ENCODE assay signal across 9 cellular contexts in genomic region chr1:19469004-19469403, GRCh38. TPM values are rescaled to one million over a fixed set of nuclear protein-coding genes. Genes with fewer than 3 reads are reported as not detected.
DNase-seq lines count a peak whose midpoint lies in the region; ATAC-seq and TF ChIP-seq lines count a peak whose summit lies in the region.
"Had no signal": no experiment of that assay in that cellular context is flagged by ENCODE, and none has a peak within 500 bp of the region (broad histone marks: within the 10 kb centered on the region; RNA-seq: fewer than 3 reads in every experiment).

No MANE protein-coding gene starts in this region.

- H3K27ac Mint-ChIP-seq in CD8-positive, alpha-beta T cell, result peak overlapping the region; percentile 97
- peak overlapping the region; percentile 88 to 98 (median 98) for H3K27ac Mint-ChIP-seq in IgD-negative memory B cell
- H3K27ac Mint-ChIP-seq in effector memory CD8-positive, alpha-beta T cell, result peak overlapping the region; percentile 91 to 93

- no peaks in the 10 kb centered on the region for H3K9me3 ChIP-seq in CD8-positive, alpha-beta T cell (ENCODE audit: low read length)

- no peaks in the 10 kb centered on the region for H3K27me3 ChIP-seq in CD8-positive, alpha-beta T cell (ENCODE audit: insufficient read depth, low read length)

- CTCF ChIA-PET in CD8-positive, alpha-beta T cell (lab: Charles Lee), result interaction anchor here (1.1 to 3.5 kb wide), 6 partner anchors 14 to 113 kb away, joined by 3 to 22 read pairs (median 5); partner anchors contain the start of gene CAPZB

- POLR2A ChIA-PET in CD8-positive, alpha-beta T cell (lab: Charles Lee), result interaction anchor here (1.0 to 12.7 kb wide), 2 partner anchors 13 to 21 kb away, joined by 3 to 193 read pairs; partner anchors contain the start of gene CAPZB

- H3K4me3 ChIP-seq in CD8-positive, alpha-beta T cell (ENCODE audit: low read depth, low read length), result peak overlapping the region; percentile 41

- H3K4me1 ChIP-seq in CD8-positive, alpha-beta T cell (ENCODE audit: insufficient read depth, low read length), result peaks cover 96% of the 10 kb centered on the region

- no peaks in the 10 kb centered on the region for H3K36me3 ChIP-seq in CD8-positive, alpha-beta T cell (ENCODE audit: insufficient read depth, low read length)

- no peak for TF ChIP-seq CTCF in CD8-positive, alpha-beta T cell (IDR thresholded peaks at IDR 0.05)

- H3K9me3 Mint-ChIP-seq in CD8-positive, alpha-beta T cell, result no peaks in the 10 kb centered on the region
- H3K9me3 Mint-ChIP-seq in IgD-negative memory B cell, result no peaks in the 10 kb centered on the region
- H3K9me3 Mint-ChIP-seq in effector memory CD8-positive, alpha-beta T cell, result no peaks in the 10 kb centered on the region

- DNase-seq in CD8-positive, alpha-beta T cell, result no peak
- no peak for DNase-seq in effector memory CD8-positive, alpha-beta T cell
- peak; percentile 18 for DNase-seq in posterior vena cava (ENCODE audit: low spot score)
- no peak for DNase-seq in NCI-H82 treated with DMSO at 0.1 percent for 48 hours (lab: John Stamatoyannopoulos, UW; ENCODE audit: unreplicated experiment)
- no peak for DNase-seq in medulla oblongata (ENCODE audit: extremely low spot score)
- no peak for DNase-seq in activated CD4-positive, alpha-beta T cell treated with anti-CD3 and anti-CD28 coated beads, Interleukin-2, amount 50 U/mL, for 1 hour
- DNase-seq: NCI-H2081 had no signal

- H3K4me1 Mint-ChIP-seq in CD8-positive, alpha-beta T cell (ENCODE audit: low read depth), result peaks cover 92% of the 10 kb centered on the region
- peaks cover 52 to 80% (median 70%) of the 10 kb centered on the region in 3 donors for H3K4me1 Mint-ChIP-seq in IgD-negative memory B cell
- H3K4me1 Mint-ChIP-seq in effector memory CD8-positive, alpha-beta T cell (ENCODE audit: low read depth in 2 of 2), result peaks cover 62 to 69% of the 10 kb centered on the region in 2 donors

- H3K27me3 Mint-ChIP-seq in CD8-positive, alpha-beta T cell (ENCODE audit: low read depth), result no peaks in the 10 kb centered on the region
- H3K27me3 Mint-ChIP-seq in IgD-negative memory B cell, result no peaks in the 10 kb centered on the region
- no peaks in the 10 kb centered on the region for H3K27me3 Mint-ChIP-seq in effector memory CD8-positive, alpha-beta T cell

- ATAC-seq in CD8-positive, alpha-beta T cell, result no peak
- no peak for ATAC-seq in effector memory CD8-positive, alpha-beta T cell (replicated peaks)
- no peak for ATAC-seq in HG02981 (IDR thresholded peaks at IDR 0.05; ENCODE audit: unreplicated experiment)

- peak overlapping the region; percentile 47 for H3K27ac ChIP-seq in CD8-positive, alpha-beta T cell (ENCODE audit: low read depth, low read length)

- peaks cover 55% of the 10 kb centered on the region for H3K36me3 Mint-ChIP-seq in CD8-positive, alpha-beta T cell
- H3K36me3 Mint-ChIP-seq in IgD-negative memory B cell, result peaks cover 7% of the 10 kb centered on the region
- H3K36me3 Mint-ChIP-seq in effector memory CD8-positive, alpha-beta T cell (ENCODE audit: insufficient read depth), result peaks cover 30% of the 10 kb centered on the region

- intact Hi-C loops in CD8-positive, alpha-beta T cell (cut with DNase I, micrococcal nuclease), result loop anchor here (2.0 to 10.0 kb wide), 3 partner anchors 16 to 514 kb away; partner anchors contain the start of genes IFFO2 (in 2 of the 2) and CAPZB (in 1 of the 2)
- intact Hi-C loops in posterior vena cava (cut with DNase I), result no loop called here

- peak overlapping the region; percentile 72 for H3K4me3 Mint-ChIP-seq in CD8-positive, alpha-beta T cell
- H3K4me3 Mint-ChIP-seq in IgD-negative memory B cell, result peak overlapping the region; percentile 85 to 98 (median 90)
- peak overlapping the region; percentile 80 to 82 for H3K4me3 Mint-ChIP-seq in effector memory CD8-positive, alpha-beta T cell

RNA-seq across cellular contexts. Expression of gene CAPZB, which starts 16.3 kb away (rescaled TPM):
- total RNA-seq in CD8-positive, alpha-beta T cell, result 100 to 1,000 TPM; 145 to 151 TPM
- polyA plus RNA-seq in IgD-negative memory B cell, result 419 TPM
- 100 to 1,000 TPM; 255 to 277 TPM for total RNA-seq in posterior vena cava

Comparison
In these comparisons a context has a peak if more than half of its experiments do, and no peak if none do; other contexts are left out.
1. intact Hi-C loops: an anchor here in CD8-positive, alpha-beta T cell (2.0 to 10.0 kb wide); none called in posterior vena cava.